13 cellular contexts compared by ENCODE assay signal in the genomic region with DNA sequence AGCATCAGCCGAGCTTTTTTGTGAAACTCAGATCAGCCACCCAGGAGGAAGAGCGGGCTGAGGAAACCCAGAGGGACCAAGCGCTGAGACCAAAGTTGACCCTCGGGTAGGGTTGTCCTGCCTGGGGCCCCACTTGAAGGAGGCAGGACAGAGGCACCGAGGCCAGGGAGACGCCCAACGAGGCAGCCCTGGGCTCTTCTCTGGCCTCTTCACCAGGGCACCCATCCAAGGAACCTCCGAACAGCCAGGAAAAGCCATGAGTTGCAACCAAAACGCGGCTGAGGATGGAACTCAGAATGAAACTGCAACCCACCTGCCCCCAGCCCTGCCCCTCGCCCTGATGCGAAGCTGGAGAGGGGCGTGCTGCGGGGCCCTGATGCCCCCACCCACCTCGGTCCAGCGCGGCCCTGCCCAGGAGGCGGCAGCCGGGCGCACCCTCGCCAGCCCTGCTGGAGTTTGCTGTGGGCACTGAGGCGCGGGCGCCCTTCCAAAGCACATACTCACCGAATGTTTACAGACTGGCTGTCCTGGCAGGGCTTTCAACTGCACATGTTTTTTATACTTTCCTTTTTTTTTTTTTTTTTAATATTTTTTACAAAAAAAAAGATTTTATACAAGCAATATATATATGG. TPM values are rescaled to one million over a fixed set of nuclear protein-coding genes. Genes with fewer than 3 reads are reported as not detected.
A peak's percentile ranks its signal among the peaks of the same experiment; 100 is the strongest.
DNase-seq lines count a peak whose midpoint lies in the region; ATAC-seq, FAIRE-seq and TF ChIP-seq lines count a peak whose summit lies in the region.
"Had no signal": no experiment of that assay in that cellular context is flagged by ENCODE, and none has a peak within 500 bp of the region (broad histone marks: within the 10 kb centered on the region; RNA-seq: fewer than 3 reads in every experiment).

No MANE protein-coding gene starts in this region.

- no peaks in the 10 kb centered on the region for H3K27me3 ChIP-seq in sigmoid colon
- H3K27me3 ChIP-seq: SJSA1 had no signal

- peaks cover 0 to 52% (median 20%) of the 10 kb centered on the region in 4 donors for H3K36me3 ChIP-seq in sigmoid colon

- ATAC-seq in GM19452 (IDR thresholded peaks at IDR 0.05; ENCODE audit: unreplicated experiment) (no peak), HG03097 (IDR thresholded peaks at IDR 0.05; ENCODE audit: low FRiP score, unreplicated experiment) (no peak)

- TF ChIP-seq CTCF in sigmoid colon (IDR thresholded peaks at IDR 0.05) (no peak), D721Med (IDR thresholded peaks at IDR 0.05; ENCODE audit: insufficient read depth, missing control alignments) (no peak)

- no peaks in the 10 kb centered on the region for H3K9me3 ChIP-seq in sigmoid colon
- H3K9me3 ChIP-seq: SJSA1 had no signal

- peak overlapping the region; percentile 66 to 79 (median 75) for H3K27ac ChIP-seq in sigmoid colon
- H3K27ac ChIP-seq: SJSA1 had no signal

- DNase-seq in DMS53 treated with DMSO at 0.1 percent for 48 hours (lab: John Stamatoyannopoulos, UW; ENCODE audit: unreplicated experiment) (peak; percentile 55), NCI-H345 treated with DMSO at 0.1 percent for 48 hours (lab: John Stamatoyannopoulos, UW; ENCODE audit: unreplicated experiment) (peak; percentile 44), fibroblast of gingiva (ENCODE audit: low read depth) (peak; percentile 59), sigmoid colon (peak; percentile 90), LoVo (ENCODE audit: low spot score) (no peak), D721Med (ENCODE audit: insufficient read length, low spot score) (no peak)
- DNase-seq: activated CD4-positive, CD25-positive, alpha-beta regulatory T cell treated with anti-CD3 and anti-CD28 coated beads, Interleukin-2, amount 50 U/mL, for 72 hours; small intestine had no signal

- peaks cover 0 to 57% (median 41%) of the 10 kb centered on the region in 4 donors for H3K4me1 ChIP-seq in sigmoid colon

- no peak for FAIRE-seq in D721Med (lab: Jason Lieb, UNC)
- FAIRE-seq: small intestine had no signal

- no peak overlapping the region for H3K4me3 ChIP-seq in sigmoid colon
- H3K4me3 ChIP-seq: SJSA1 had no signal

- intact Hi-C loops in sigmoid colon (cut with DNase I) = loop anchor here (5.0 kb wide), 2 partner anchors 42 to 157 kb away; a partner anchor contains a TSS

- TF ChIP-seq POLR2A in sigmoid colon (IDR thresholded peaks at IDR 0.05) = no peak

- no peak for TF ChIP-seq EP300 in sigmoid colon (IDR thresholded peaks at IDR 0.05)

- WGBS in sigmoid colon, 2 donors = 25 to 78% methylated on average over 25 of the region's 25 CpGs

RNA-seq across cellular contexts. Expression of a gene that starts 41.9 kb away (rescaled TPM):
- 10 to 100 TPM; 54.9 to 90.0 (median 58.0) TPM for total RNA-seq in sigmoid colon
- polyA plus RNA-seq in sigmoid colon = 10 to 100 TPM; 24.5 to 46.8 (median 32.8) TPM

RNA-seq across cellular contexts. Expression of a gene that starts 52.5 kb away (rescaled TPM):
- 1 to 10 TPM in 3 of 4 donors, not detected in 1; 1.6 to 5.0 (median 2.3) TPM for total RNA-seq in sigmoid colon
- 10 to 100 TPM in 1 of 3 donors, 1 to 10 TPM in 2; 5.3 to 17.1 (median 6.0) TPM for polyA plus RNA-seq in sigmoid colon
- total RNA-seq: myocyte, NCI-H460, SJSA1 had no signal

Comparison
In these comparisons a context has a peak if more than half of its experiments do, and no peak if none do; other contexts are left out.
1. DNase-seq: peak in DMS53 treated with DMSO at 0.1 percent for 48 hours (single experiment), NCI-H345 treated with DMSO at 0.1 percent for 48 hours (single experiment), fibroblast of gingiva (single experiment) and sigmoid colon (single experiment); none in LoVo (single experiment) and D721Med (single experiment).